ENCODE assay signal across 1 cellular context in genomic region chr2:110818767-110819481, GRCh38.
TF ChIP-seq lines count a peak whose summit lies in the region.

No MANE protein-coding gene starts in this region.

TF ChIP-seq in GM23338, 12 proteins besides CTCF, POLR2A, EP300 and RAD21 (continued from another document):
- TF ChIP-seq ZNF114 (CRISPR knock-in tag; IDR thresholded peaks at IDR 0.05) (no peak), NANOG (IDR thresholded peaks at IDR 0.05; ENCODE audit: borderline replicate concordance) (no peak), POLR2AphosphoS5 (IDR thresholded peaks at IDR 0.05; ENCODE audit: low read depth) (no peak), JUNB (IDR thresholded peaks at IDR 0.05; ENCODE audit: unreplicated experiment) (no peak)
